ENCODE assay signal across 10 cellular contexts in the genomic region with DNA sequence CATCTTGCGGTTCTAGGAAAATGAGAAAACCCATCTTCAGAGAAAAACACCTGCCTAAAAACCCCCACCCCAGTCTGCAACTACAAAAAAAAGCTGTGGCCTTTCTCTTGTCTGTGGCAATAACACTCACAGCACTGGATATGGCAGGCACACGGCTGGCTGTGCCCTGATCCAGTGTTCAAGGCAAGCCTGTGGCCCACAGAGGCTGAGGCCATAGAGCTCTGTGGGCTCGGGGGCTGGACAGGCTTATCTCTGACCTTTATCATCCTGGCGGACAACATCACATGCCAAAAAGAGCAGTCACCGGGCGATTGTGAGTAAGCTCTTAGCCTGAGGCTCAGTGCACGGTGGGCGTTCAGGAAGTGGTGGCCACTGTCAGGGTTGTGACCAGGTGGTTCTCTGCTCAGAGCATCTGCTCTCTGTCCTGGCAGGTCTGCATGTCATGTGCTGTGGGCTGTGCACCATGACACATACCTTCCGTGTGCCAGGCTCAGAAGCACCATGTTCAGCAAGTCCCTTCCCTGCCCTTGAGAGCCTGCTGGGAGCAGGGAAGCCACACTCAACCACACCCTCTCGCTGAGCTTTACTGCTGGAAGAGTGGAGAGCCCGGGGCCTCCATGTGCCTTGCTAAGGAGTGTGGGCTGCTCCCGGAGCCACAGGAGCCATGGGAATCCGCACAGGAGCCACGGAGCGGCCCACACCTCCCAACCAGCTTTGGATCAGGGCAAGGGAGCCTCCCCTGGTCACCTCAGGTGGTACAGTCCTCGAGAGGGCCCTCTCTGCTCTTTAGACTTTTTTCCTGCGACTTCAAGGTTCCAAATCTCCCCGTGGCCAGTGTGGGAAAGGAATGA. TPM values are rescaled to one million over a fixed set of nuclear protein-coding genes. Genes with fewer than 3 reads are reported as not detected.
A peak's percentile ranks its signal among the peaks of the same experiment; 100 is the strongest.
DNase-seq lines count a peak whose midpoint lies in the region; ATAC-seq and TF ChIP-seq lines count a peak whose summit lies in the region.
"Had no signal": no experiment of that assay in that cellular context is flagged by ENCODE, and none has a peak within 500 bp of the region (broad histone marks: within the 10 kb centered on the region; RNA-seq: fewer than 3 reads in every experiment).

No MANE protein-coding gene starts in this region.

- H3K27ac Mint-ChIP-seq in activated naive CD4-positive, alpha-beta T cell treated with anti-CD3 and anti-CD28 coated beads for 36 hours, result no peak overlapping the region
- H3K27ac Mint-ChIP-seq in type B pancreatic cell, result peak overlapping the region; percentile 77
- H3K27ac Mint-ChIP-seq: activated naive CD8-positive, alpha-beta T cell had no signal

- peak; percentile 29 for DNase-seq in activated naive CD4-positive, alpha-beta T cell treated with anti-CD3 and anti-CD28 coated beads for 36 hours
- no peak for DNase-seq in activated naive CD4-positive, alpha-beta T cell treated with Interleukin-2 at 50 U/mL for 16 hours
- peak; percentile 98 for DNase-seq in RPMI7951 (ENCODE audit: low read depth)
- DNase-seq in fibroblast of villous mesenchyme (ENCODE audit: low read depth), result peak; percentile 60
- no peak for DNase-seq in type B pancreatic cell (ENCODE audit: extremely low spot score, unreplicated experiment)
- no peak for DNase-seq in effector CD8-positive, alpha-beta T cell (lab: John Stamatoyannopoulos, UW)

- peaks cover 7% of the 10 kb centered on the region for H3K4me1 Mint-ChIP-seq in activated naive CD4-positive, alpha-beta T cell treated with anti-CD3 and anti-CD28 coated beads for 36 hours (ENCODE audit: low read depth)
- H3K4me1 Mint-ChIP-seq in type B pancreatic cell (ENCODE audit: unreplicated experiment), result peaks cover 14% of the 10 kb centered on the region

- no peaks in the 10 kb centered on the region for H3K36me3 Mint-ChIP-seq in activated naive CD4-positive, alpha-beta T cell treated with anti-CD3 and anti-CD28 coated beads for 36 hours (ENCODE audit: low read depth)
- H3K36me3 Mint-ChIP-seq in type B pancreatic cell, result no peaks in the 10 kb centered on the region
- H3K36me3 Mint-ChIP-seq: activated naive CD8-positive, alpha-beta T cell had no signal

- no peak for ATAC-seq in GM21447 (IDR thresholded peaks at IDR 0.05; ENCODE audit: unreplicated experiment)
- ATAC-seq in HG03175 (IDR thresholded peaks at IDR 0.05; ENCODE audit: unreplicated experiment), result no peak

- TF ChIP-seq CTCF in fibroblast of villous mesenchyme (IDR thresholded peaks at IDR 0.05; ENCODE audit: insufficient read depth, low read depth, low read length), result no peak
- TF ChIP-seq CTCF in type B pancreatic cell (conservative IDR thresholded peaks at IDR 0.05), result no peak

- CTCF ChIA-PET in activated naive CD4-positive, alpha-beta T cell treated with anti-CD3 and anti-CD28 coated beads for 36 hours (lab: Charles Lee), result interaction anchor here (1.0 kb wide), 1 partner anchor 47 kb away, joined by 3 read pairs; the partner anchor contains the start of gene NR6A1

- H3K4me3 Mint-ChIP-seq in activated naive CD4-positive, alpha-beta T cell treated with anti-CD3 and anti-CD28 coated beads for 36 hours, result no peak overlapping the region
- H3K4me3 Mint-ChIP-seq in type B pancreatic cell, result no peak overlapping the region
- H3K4me3 Mint-ChIP-seq: activated naive CD8-positive, alpha-beta T cell had no signal

- no peak overlapping the region for H3K4me3 ChIP-seq in fibroblast of villous mesenchyme (ENCODE audit: low read depth, low read length)

- H3K27me3 Mint-ChIP-seq in activated naive CD4-positive, alpha-beta T cell treated with anti-CD3 and anti-CD28 coated beads for 36 hours (ENCODE audit: low read depth), result peaks cover 10% of the 10 kb centered on the region
- H3K27me3 Mint-ChIP-seq in type B pancreatic cell, result no peaks in the 10 kb centered on the region

- no peaks in the 10 kb centered on the region for H3K9me3 Mint-ChIP-seq in activated naive CD4-positive, alpha-beta T cell treated with anti-CD3 and anti-CD28 coated beads for 36 hours
- no peaks in the 10 kb centered on the region for H3K9me3 Mint-ChIP-seq in type B pancreatic cell

- intact Hi-C loops in activated naive CD4-positive, alpha-beta T cell treated with anti-CD3 and anti-CD28 coated beads for 36 hours (cut with micrococcal nuclease), result no loop called here

RNA-seq across cellular contexts. Expression of gene WDR38, which starts 34.6 kb away (rescaled TPM):
- total RNA-seq in activated naive CD4-positive, alpha-beta T cell treated with anti-CD3 and anti-CD28 coated beads for 36 hours, result not detected
- total RNA-seq in RPMI7951 (2014; rRNA removed; shearing (Covaris generic)), result 0.12 and 0.20 TPM in 2 replicates
- total RNA-seq in fibroblast of villous mesenchyme, result not detected in 2 replicates
- 0.75 TPM in 1 of 2 replicates, not detected in the other for total RNA-seq in type B pancreatic cell (ENCODE audit: low replicate concordance)
- total RNA-seq: subcutaneous adipose tissue had no signal

RNA-seq across cellular contexts. Expression of gene OLFML2A, which starts 41.7 kb away (rescaled TPM):
- total RNA-seq in activated naive CD4-positive, alpha-beta T cell treated with anti-CD3 and anti-CD28 coated beads for 36 hours, result not detected
- total RNA-seq in RPMI7951 (2014; rRNA removed; shearing (Covaris generic)), result 31.2 and 43.6 TPM in 2 replicates
- total RNA-seq in fibroblast of villous mesenchyme (4.3 and 5.5 TPM in 2 replicates), type B pancreatic cell (ENCODE audit: low replicate concordance) (6.3 and 10.8 TPM in 2 replicates)

RNA-seq across cellular contexts. Expression of gene RPL35, which starts 43.1 kb away (rescaled TPM):
- total RNA-seq in activated naive CD4-positive, alpha-beta T cell treated with anti-CD3 and anti-CD28 coated beads for 36 hours, result 1,000 to 10,000 TPM; 2,701 to 2,729 TPM
- total RNA-seq in RPMI7951 (2014; rRNA removed; shearing (Covaris generic)), result 2,253 and 2,890 TPM in 2 replicates
- total RNA-seq in fibroblast of villous mesenchyme (1,727 and 1,986 TPM in 2 replicates), type B pancreatic cell (ENCODE audit: low replicate concordance) (1,370 and 1,381 TPM in 2 replicates)

RNA-seq across cellular contexts. Expression of gene ARPC5L, which starts 43.3 kb away (rescaled TPM):
- total RNA-seq in activated naive CD4-positive, alpha-beta T cell treated with anti-CD3 and anti-CD28 coated beads for 36 hours, result 100 to 1,000 TPM; 116 to 123 TPM
- total RNA-seq in RPMI7951 (2014; rRNA removed; shearing (Covaris generic)), result 21.0 and 33.8 TPM in 2 replicates
- total RNA-seq in fibroblast of villous mesenchyme, result 14.2 TPM in 2 replicates
- total RNA-seq in type B pancreatic cell (ENCODE audit: low replicate concordance), result 37.9 and 38.9 TPM in 2 replicates

RNA-seq across cellular contexts. Expression of gene NR6A1, which starts 47.5 kb away (rescaled TPM):
- total RNA-seq in activated naive CD4-positive, alpha-beta T cell treated with anti-CD3 and anti-CD28 coated beads for 36 hours, result 1 to 10 TPM; 1.8 TPM
- 0.29 and 1.4 TPM in 2 replicates for total RNA-seq in RPMI7951 (2014; rRNA removed; shearing (Covaris generic))
- under 0.01 and 0.32 TPM in 2 replicates for total RNA-seq in fibroblast of villous mesenchyme
- total RNA-seq in type B pancreatic cell (ENCODE audit: low replicate concordance), result 6.5 and 10.0 TPM in 2 replicates

Comparison
In these comparisons a context has a peak if more than half of its experiments do, and no peak if none do; other contexts are left out.
1. DNase-seq: peak in activated naive CD4-positive, alpha-beta T cell treated with anti-CD3 and anti-CD28 coated beads for 36 hours (single experiment), RPMI7951 (single experiment) and fibroblast of villous mesenchyme (single experiment); none in activated naive CD4-positive, alpha-beta T cell treated with Interleukin-2 at 50 U/mL for 16 hours (single experiment), type B pancreatic cell (single experiment) and effector CD8-positive, alpha-beta T cell (single experiment).